1 cellular context compared by ENCODE assay signal in genomic region chr22:41021655-41022454, GRCh38.
TF ChIP-seq lines count a peak whose summit lies in the region.

No MANE protein-coding gene starts in this region.

TF ChIP-seq in IMR-90, 13 proteins besides CTCF, POLR2A, EP300 and RAD21 (continued from another document):
- no peak for TF ChIP-seq NFE2L2 (IDR thresholded peaks at IDR 0.05; ENCODE audit: low read depth, low read length)
